In genomic region chr3:170751894-170752283, GRCh38 we compare ENCODE assay signal across 15 cellular contexts.
DNase-seq lines count a peak whose midpoint lies in the region; ATAC-seq and TF ChIP-seq lines count a peak whose summit lies in the region.
"Had no signal": no experiment of that assay in that cellular context is flagged by ENCODE, and none has a peak within 500 bp of the region (broad histone marks: within the 10 kb centered on the region; RNA-seq: fewer than 3 reads in every experiment).

No MANE protein-coding gene starts in this region.

- H3K4me2 ChIP-seq in mammary epithelial cell (ENCODE audit: insufficient read depth, low read depth, low read length): peak overlapping the region; percentile 46

- in situ Hi-C loops in mammary epithelial cell (cut with MboI; ENCODE audit: low sequenced_read_pairs in 2 of 2) (no loop called here), G401 (cut with HindIII; ENCODE audit: low sequenced_read_pairs) (no loop called here)

- dilution Hi-C loops in mammary epithelial cell (cut with HindIII; ENCODE audit: low sequenced_read_pairs): no loop called here

- no peaks in the 10 kb centered on the region for H4K20me1 ChIP-seq in mammary epithelial cell (ENCODE audit: insufficient read depth, low read length)

- no peaks in the 10 kb centered on the region for H3K4me1 Mint-ChIP-seq in activated CD4-positive, alpha-beta T cell treated with anti-CD3 and anti-CD28 coated beads for 36 hours
- H3K4me1 Mint-ChIP-seq in activated CD4-positive, alpha-beta T cell treated with anti-CD3 and anti-CD28 coated beads, Interleukin-2, amount 10 ng/mL, durations not matched to agents 7 days and 5 days: no peaks in the 10 kb centered on the region
- no peaks in the 10 kb centered on the region for H3K4me1 Mint-ChIP-seq in activated CD4-positive, alpha-beta memory T cell treated with anti-CD3 and anti-CD28 coated beads for 36 hours (ENCODE audit: low read depth)

- peak overlapping the region; percentile 8 for H2AFZ ChIP-seq in mammary epithelial cell (ENCODE audit: low read depth, low read length)

- peak; percentile 52 for ATAC-seq in Right ventricle myocardium superior (ENCODE audit: poor library complexity)
- peak; percentile 35 for ATAC-seq in left lung
- no peak for ATAC-seq in activated CD4-positive, alpha-beta T cell treated with anti-CD3 and anti-CD28 coated beads for 36 hours

- no peak for DNase-seq in Right ventricle myocardium superior
- DNase-seq in cardiac septum (ENCODE audit: low spot score): no peak
- no peak for DNase-seq in mammary epithelial cell
- no peak for DNase-seq in left lung
- no peak for DNase-seq in activated CD4-positive, alpha-beta T cell treated with anti-CD3 and anti-CD28 coated beads for 36 hours
- DNase-seq in activated CD4-positive, alpha-beta T cell treated with anti-CD3 and anti-CD28 coated beads, Interleukin-2, amount 10 ng/mL, durations not matched to agents 7 days and 5 days: no peak
- DNase-seq in activated CD4-positive, alpha-beta memory T cell treated with anti-CD3 and anti-CD28 coated beads for 36 hours: no peak
- no peak for DNase-seq in G401 (ENCODE audit: low spot score)
- DNase-seq: NCI-H1417, NCI-H510A treated with DMSO at 0.1 percent for 48 hours, nephron progenitor cell, Peyer's patch, T-helper 9 cell had no signal

- no peak overlapping the region for H3K9ac ChIP-seq in mammary epithelial cell (ENCODE audit: insufficient read depth, low read length)

- TF ChIP-seq CTCF in mammary epithelial cell (conservative IDR thresholded peaks at IDR 0.05 in 1 of 2, IDR thresholded peaks at IDR 0.05 in 1 of 2; ENCODE audit: extremely low read depth in 1 of 2, insufficient read depth in 1 of 2, low read depth in 1 of 2, low read length in 2 of 2): no peak
- TF ChIP-seq CTCF in left lung (IDR thresholded peaks at IDR 0.05): no peak

- H3K27ac Mint-ChIP-seq in activated CD4-positive, alpha-beta T cell treated with anti-CD3 and anti-CD28 coated beads for 36 hours: no peak overlapping the region
- H3K27ac Mint-ChIP-seq in activated CD4-positive, alpha-beta T cell treated with anti-CD3 and anti-CD28 coated beads, Interleukin-2, amount 10 ng/mL, durations not matched to agents 7 days and 5 days: no peak overlapping the region
- H3K27ac Mint-ChIP-seq in activated CD4-positive, alpha-beta memory T cell treated with anti-CD3 and anti-CD28 coated beads for 36 hours: no peak overlapping the region
- H3K27ac Mint-ChIP-seq: activated naive CD8-positive, alpha-beta T cell had no signal

- H3K36me3 Mint-ChIP-seq in activated CD4-positive, alpha-beta T cell treated with anti-CD3 and anti-CD28 coated beads for 36 hours (ENCODE audit: low read depth): no peaks in the 10 kb centered on the region
- no peaks in the 10 kb centered on the region for H3K36me3 Mint-ChIP-seq in activated CD4-positive, alpha-beta T cell treated with anti-CD3 and anti-CD28 coated beads, Interleukin-2, amount 10 ng/mL, durations not matched to agents 7 days and 5 days (ENCODE audit: low read depth)
- H3K36me3 Mint-ChIP-seq in activated CD4-positive, alpha-beta memory T cell treated with anti-CD3 and anti-CD28 coated beads for 36 hours: no peaks in the 10 kb centered on the region
- H3K36me3 Mint-ChIP-seq: activated naive CD8-positive, alpha-beta T cell had no signal

- H3K27me3 ChIP-seq in mammary epithelial cell (ENCODE audit: insufficient read depth, low read length) (no peaks in the 10 kb centered on the region), left lung (no peaks in the 10 kb centered on the region)
- H3K27me3 ChIP-seq: Peyer's patch, testis had no signal

- BruUV-seq in mammary epithelial cell (replicated peaks; lab: Mats Ljungman, UMichigan): TSS peak; percentile 60

- WGBS in mammary epithelial cell (ENCODE audit: low coverage, missing lambda C conversion rate): 0% methylated on average over 1 of the region's 1 CpG

- POLR2A ChIA-PET in activated CD4-positive, alpha-beta T cell treated with anti-CD3 and anti-CD28 coated beads for 36 hours (lab: Charles Lee): no interaction called here
- POLR2A ChIA-PET in activated CD4-positive, alpha-beta T cell treated with anti-CD3 and anti-CD28 coated beads, Interleukin-2, amount 10 ng/mL, durations not matched to agents 7 days and 5 days (lab: Charles Lee): no interaction called here
- POLR2A ChIA-PET in activated CD4-positive, alpha-beta memory T cell treated with anti-CD3 and anti-CD28 coated beads for 36 hours (lab: Charles Lee): no interaction called here

- CTCF ChIA-PET in mammary epithelial cell (lab: Charles Lee; ENCODE audit: low non-redundant PET): interaction anchor here (0.6 to 0.8 kb wide), 2 partner anchors 60 to 338 kb away, joined by 3 to 6 read pairs; no protein-coding TSS in a partner anchor
- CTCF ChIA-PET in activated CD4-positive, alpha-beta T cell treated with anti-CD3 and anti-CD28 coated beads for 36 hours (lab: Charles Lee): no interaction called here
- CTCF ChIA-PET in activated CD4-positive, alpha-beta T cell treated with anti-CD3 and anti-CD28 coated beads, Interleukin-2, amount 10 ng/mL, durations not matched to agents 7 days and 5 days (lab: Charles Lee): no interaction called here
- CTCF ChIA-PET in activated CD4-positive, alpha-beta memory T cell treated with anti-CD3 and anti-CD28 coated beads for 36 hours (lab: Charles Lee): no interaction called here

- no peaks in the 10 kb centered on the region for H3K36me3 ChIP-seq in mammary epithelial cell (ENCODE audit: insufficient read depth, low read length)
- H3K36me3 ChIP-seq in left lung: no peaks in the 10 kb centered on the region
- H3K36me3 ChIP-seq: Peyer's patch had no signal

- H3K9me3 ChIP-seq in mammary epithelial cell (replicated peaks; ENCODE audit: insufficient read depth, low read length): no peaks in the 10 kb centered on the region
- H3K9me3 ChIP-seq in left lung: no peaks in the 10 kb centered on the region
- H3K9me3 ChIP-seq: Peyer's patch, testis had no signal

- H3K4me3 ChIP-seq in mammary epithelial cell (replicated peaks in 1 of 3; ENCODE audit: insufficient read depth in 1 of 3, low read depth in 2 of 3, low read length in 3 of 3) (no peak overlapping the region), left lung (no peak overlapping the region)
- H3K4me3 ChIP-seq: Peyer's patch, testis had no signal

- H3K9me3 Mint-ChIP-seq in activated CD4-positive, alpha-beta T cell treated with anti-CD3 and anti-CD28 coated beads for 36 hours (ENCODE audit: low read depth): no peaks in the 10 kb centered on the region
- H3K9me3 Mint-ChIP-seq in activated CD4-positive, alpha-beta T cell treated with anti-CD3 and anti-CD28 coated beads, Interleukin-2, amount 10 ng/mL, durations not matched to agents 7 days and 5 days: no peaks in the 10 kb centered on the region
- no peaks in the 10 kb centered on the region for H3K9me3 Mint-ChIP-seq in activated CD4-positive, alpha-beta memory T cell treated with anti-CD3 and anti-CD28 coated beads for 36 hours
- H3K9me3 Mint-ChIP-seq: nephron progenitor cell had no signal

- H3K4me3 Mint-ChIP-seq in activated CD4-positive, alpha-beta T cell treated with anti-CD3 and anti-CD28 coated beads for 36 hours: no peak overlapping the region
- no peak overlapping the region for H3K4me3 Mint-ChIP-seq in activated CD4-positive, alpha-beta T cell treated with anti-CD3 and anti-CD28 coated beads, Interleukin-2, amount 10 ng/mL, durations not matched to agents 7 days and 5 days
- no peak overlapping the region for H3K4me3 Mint-ChIP-seq in activated CD4-positive, alpha-beta memory T cell treated with anti-CD3 and anti-CD28 coated beads for 36 hours
- H3K4me3 Mint-ChIP-seq: activated naive CD8-positive, alpha-beta T cell; nephron progenitor cell had no signal

- H3K4me1 ChIP-seq in mammary epithelial cell (ENCODE audit: insufficient read depth, low read length) (peaks cover 44% of the 10 kb centered on the region), left lung (peaks cover 0 to 5% of the 10 kb centered on the region in 2 donors)
- H3K4me1 ChIP-seq: Peyer's patch had no signal

- intact Hi-C loops in Right ventricle myocardium superior (cut with DNase I) (no loop called here), cardiac septum (cut with DNase I) (no loop called here), mammary epithelial cell (cut with micrococcal nuclease) (loop anchor here (1.0 to 5.0 kb wide), 4 partner anchors 25 to 340 kb away; no protein-coding TSS in a partner anchor), left lung (cut with DNase I) (no loop called here)
- intact Hi-C loops in activated CD4-positive, alpha-beta T cell treated with anti-CD3 and anti-CD28 coated beads for 36 hours (cut with DNase I, micrococcal nuclease): no loop called here
- intact Hi-C loops in activated CD4-positive, alpha-beta memory T cell treated with anti-CD3 and anti-CD28 coated beads for 36 hours (cut with micrococcal nuclease): no loop called here

- H3K27me3 Mint-ChIP-seq in activated CD4-positive, alpha-beta T cell treated with anti-CD3 and anti-CD28 coated beads for 36 hours: peaks cover 42% of the 10 kb centered on the region
- H3K27me3 Mint-ChIP-seq in activated CD4-positive, alpha-beta T cell treated with anti-CD3 and anti-CD28 coated beads, Interleukin-2, amount 10 ng/mL, durations not matched to agents 7 days and 5 days: peaks cover 35% of the 10 kb centered on the region
- peaks cover 16% of the 10 kb centered on the region for H3K27me3 Mint-ChIP-seq in activated CD4-positive, alpha-beta memory T cell treated with anti-CD3 and anti-CD28 coated beads for 36 hours

- H3K27ac ChIP-seq in mammary epithelial cell (ENCODE audit: insufficient read depth, low read depth, low read length) (peak overlapping the region; percentile 67), left lung (no peak overlapping the region)
- H3K27ac ChIP-seq: Peyer's patch had no signal

- H3K79me2 ChIP-seq in mammary epithelial cell (ENCODE audit: insufficient read depth, low read length): no peaks in the 10 kb centered on the region
